In genomic region chr12:19065223-19065622, GRCh38 we compare ENCODE assay signal across 1 cellular context.
TF ChIP-seq lines count a peak whose summit lies in the region.

No MANE protein-coding gene starts in this region.

TF ChIP-seq in GM23338, 12 proteins besides CTCF, POLR2A, EP300 and RAD21 (continued from another document):
- TF ChIP-seq REST (IDR thresholded peaks at IDR 0.05; ENCODE audit: unreplicated experiment), result no peak
- TF ChIP-seq EZH2 (IDR thresholded peaks at IDR 0.05; ENCODE audit: low read depth, unreplicated experiment), result no peak
- TF ChIP-seq ZNF114 (CRISPR knock-in tag; IDR thresholded peaks at IDR 0.05), result no peak
- TF ChIP-seq ZNF331 (CRISPR knock-in tag; IDR thresholded peaks at IDR 0.05; ENCODE audit: low read depth), result no peak
- TF ChIP-seq STAT1 (IDR thresholded peaks at IDR 0.05; ENCODE audit: unreplicated experiment), result no peak
- TF ChIP-seq POLR2AphosphoS5 (IDR thresholded peaks at IDR 0.05; ENCODE audit: low read depth), result no peak
- no peak for TF ChIP-seq ZNF462 (CRISPR knock-in tag; IDR thresholded peaks at IDR 0.05)
- no peak for TF ChIP-seq JUNB (IDR thresholded peaks at IDR 0.05; ENCODE audit: unreplicated experiment)
- no peak for TF ChIP-seq ETS1 (IDR thresholded peaks at IDR 0.05)
